16 cellular contexts compared by ENCODE assay signal in the genomic region with DNA sequence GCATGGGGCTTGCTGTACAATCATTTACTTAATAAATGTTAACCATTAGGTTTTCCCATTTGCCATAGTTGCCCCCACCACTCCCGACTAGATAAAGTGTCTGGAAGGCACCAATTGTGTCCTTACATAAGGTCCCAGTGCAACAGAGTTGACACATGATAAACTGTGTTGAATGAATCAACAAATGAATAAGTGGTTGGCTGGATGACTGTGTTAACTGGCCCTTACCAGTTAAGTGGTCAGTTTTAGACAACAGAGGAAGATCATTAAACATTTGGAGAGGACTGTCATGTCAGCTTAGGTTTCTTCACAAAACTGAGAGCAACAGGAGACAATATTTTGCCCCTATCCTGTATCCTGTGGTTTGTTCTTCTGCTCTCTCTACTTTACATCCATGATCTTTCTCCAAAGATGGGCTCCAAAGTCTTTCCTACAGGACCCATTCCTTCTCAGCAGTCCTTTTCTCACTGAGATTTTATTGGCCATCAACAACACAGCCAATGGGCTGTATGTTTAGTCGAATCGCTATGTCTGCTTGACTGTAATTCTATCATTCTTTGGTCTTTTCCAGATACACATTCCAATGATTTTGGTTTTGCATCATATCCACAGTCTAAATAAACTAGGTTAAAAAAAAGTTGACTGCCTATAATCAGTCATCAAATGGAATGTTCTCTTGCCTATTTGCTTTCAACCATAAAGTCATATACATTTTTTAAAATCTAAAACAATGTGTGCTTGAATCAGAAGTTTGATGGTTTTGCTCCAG.
A peak's percentile ranks its signal among the peaks of the same experiment; 100 is the strongest.
DNase-seq lines count a peak whose midpoint lies in the region; ATAC-seq and TF ChIP-seq lines count a peak whose summit lies in the region.
"Had no signal": no experiment of that assay in that cellular context is flagged by ENCODE, and none has a peak within 500 bp of the region (broad histone marks: within the 10 kb centered on the region; RNA-seq: fewer than 3 reads in every experiment).

No MANE protein-coding gene starts in this region.

- peak overlapping the region; percentile 65 for H3K9ac ChIP-seq in skeletal muscle satellite cell (ENCODE audit: low read depth, low read length)

- H3K4me3 ChIP-seq in RWPE2 (ENCODE audit: severe bottlenecking) (no peak overlapping the region), fibroblast of mammary gland (ENCODE audit: control insufficient read depth, low read depth, low read length) (no peak overlapping the region), skeletal muscle satellite cell (ENCODE audit: low read length) (peak overlapping the region; percentile 49), mucosa of descending colon (no peak overlapping the region)
- H3K4me3 ChIP-seq: sigmoid colon had no signal

- H3K27me3 ChIP-seq in RWPE2 (ENCODE audit: insufficient read depth, poor library complexity, severe bottlenecking) (no peaks in the 10 kb centered on the region), skeletal muscle satellite cell (ENCODE audit: control insufficient read depth, insufficient read depth, low read length) (no peaks in the 10 kb centered on the region)
- H3K27me3 ChIP-seq: sigmoid colon had no signal

- H3K36me3 Mint-ChIP-seq in activated CD4-positive, alpha-beta T cell treated with anti-CD3 and anti-CD28 coated beads for 36 hours (ENCODE audit: low read depth) = no peaks in the 10 kb centered on the region

- H3K9me3 ChIP-seq in RWPE2 (ENCODE audit: severe bottlenecking) = no peaks in the 10 kb centered on the region
- no peaks in the 10 kb centered on the region for H3K9me3 ChIP-seq in skeletal muscle satellite cell (replicated peaks; ENCODE audit: low read length)
- no peaks in the 10 kb centered on the region for H3K9me3 ChIP-seq in mucosa of descending colon
- H3K9me3 ChIP-seq: sigmoid colon had no signal

- no peak overlapping the region for H3K27ac ChIP-seq in RWPE2 (ENCODE audit: poor library complexity, severe bottlenecking)

- CTCF ChIA-PET in activated CD4-positive, alpha-beta T cell treated with anti-CD3 and anti-CD28 coated beads for 36 hours (lab: Charles Lee) = interaction anchor here (0.6 to 1.0 kb wide), 2 partner anchors 40 to 178 kb away, joined by 3 read pairs; no protein-coding TSS in a partner anchor

- intact Hi-C loops in mucosa of descending colon (cut with DNase I, micrococcal nuclease) = no loop called here
- intact Hi-C loops in activated CD4-positive, alpha-beta T cell treated with anti-CD3 and anti-CD28 coated beads for 36 hours (cut with DNase I, micrococcal nuclease) = no loop called here

- no peaks in the 10 kb centered on the region for H3K4me1 Mint-ChIP-seq in activated CD4-positive, alpha-beta T cell treated with anti-CD3 and anti-CD28 coated beads for 36 hours
- H3K4me1 Mint-ChIP-seq: immature natural killer cell had no signal

- H3K36me3 ChIP-seq in RWPE2 (ENCODE audit: low read depth) (no peaks in the 10 kb centered on the region), skeletal muscle satellite cell (ENCODE audit: insufficient read depth, low read length) (no peaks in the 10 kb centered on the region), mucosa of descending colon (ENCODE audit: low read depth) (no peaks in the 10 kb centered on the region)
- H3K36me3 ChIP-seq: sigmoid colon had no signal

- no peak for TF ChIP-seq CTCF in RWPE2 (IDR thresholded peaks at IDR 0.05; ENCODE audit: poor library complexity, severe bottlenecking)
- no peak for TF ChIP-seq CTCF in fibroblast of mammary gland (conservative IDR thresholded peaks at IDR 0.05; ENCODE audit: control insufficient read depth, insufficient read depth, low read depth, low read length)
- no peak for TF ChIP-seq CTCF in mucosa of descending colon (IDR thresholded peaks at IDR 0.05)

- H3K27me3 Mint-ChIP-seq in activated CD4-positive, alpha-beta T cell treated with anti-CD3 and anti-CD28 coated beads for 36 hours = peaks cover 2% of the 10 kb centered on the region
- H3K27me3 Mint-ChIP-seq: effector memory CD8-positive, alpha-beta T cell had no signal

- POLR2A ChIA-PET in activated CD4-positive, alpha-beta T cell treated with anti-CD3 and anti-CD28 coated beads for 36 hours (lab: Charles Lee) = no interaction called here

- H3K9me3 Mint-ChIP-seq in activated CD4-positive, alpha-beta T cell treated with anti-CD3 and anti-CD28 coated beads for 36 hours (ENCODE audit: low read depth) = no peaks in the 10 kb centered on the region

- H3K4me1 ChIP-seq in RWPE2 (ENCODE audit: insufficient read depth, poor library complexity, severe bottlenecking) = no peaks in the 10 kb centered on the region
- peaks cover 23% of the 10 kb centered on the region for H3K4me1 ChIP-seq in skeletal muscle satellite cell (ENCODE audit: control insufficient read depth, insufficient read depth, low read length)
- H3K4me1 ChIP-seq in mucosa of descending colon (ENCODE audit: low read depth) = no peaks in the 10 kb centered on the region

- H3K4me3 Mint-ChIP-seq in activated CD4-positive, alpha-beta T cell treated with anti-CD3 and anti-CD28 coated beads for 36 hours = no peak overlapping the region
- H3K4me3 Mint-ChIP-seq: effector memory CD8-positive, alpha-beta T cell; immature natural killer cell had no signal

- no peak overlapping the region for H3K27ac Mint-ChIP-seq in activated CD4-positive, alpha-beta T cell treated with anti-CD3 and anti-CD28 coated beads for 36 hours
- H3K27ac Mint-ChIP-seq: effector memory CD8-positive, alpha-beta T cell; immature natural killer cell had no signal

- peak overlapping the region; percentile 79 for H3K4me2 ChIP-seq in skeletal muscle satellite cell (ENCODE audit: low read length)

- peak; percentile 23; the same call in 1 of the 3 replicates for ATAC-seq in RWPE2 (ENCODE audit: low read depth)
- no peak for ATAC-seq in GM19395 (IDR thresholded peaks at IDR 0.05; ENCODE audit: unreplicated experiment)
- no peak for ATAC-seq in mucosa of descending colon
- no peak for ATAC-seq in activated CD4-positive, alpha-beta T cell treated with anti-CD3 and anti-CD28 coated beads for 36 hours
- ATAC-seq: effector memory CD8-positive, alpha-beta T cell had no signal

- peak; percentile 26 for DNase-seq in NCI-H2029 (lab: John Stamatoyannopoulos, UW)
- DNase-seq in NCI-H2029 treated with DMSO at 0.1 percent for 48 hours (lab: John Stamatoyannopoulos, UW) = no peak
- DNase-seq in RWPE2 (ENCODE audit: low spot score) = no peak
- peak; percentile 43 for DNase-seq in fibroblast of mammary gland (ENCODE audit: low read depth)
- DNase-seq in mucosa of descending colon = no peak
- DNase-seq in activated CD4-positive, alpha-beta T cell treated with anti-CD3 and anti-CD28 coated beads for 36 hours = no peak
- DNase-seq: 8988T; activated CD4-positive, alpha-beta T cell treated with anti-CD3 and anti-CD28 coated beads for 4 hours; activated CD8-positive, alpha-beta memory T cell treated with anti-CD3 and anti-CD28 coated beads, Interleukin-2, amount 50 U/mL, for 4 hours; effector memory CD8-positive, alpha-beta T cell; immature natural killer cell; NCI-H2171 treated with DMSO at 0.1 percent for 48 hours; SHP77 treated with DMSO at 0.1 percent for 48 hours; sigmoid colon had no signal

Comparison
In these comparisons a context has a peak if more than half of its experiments do, and no peak if none do; other contexts are left out.
1. DNase-seq: peak in NCI-H2029 (single experiment) and fibroblast of mammary gland (single experiment); none in NCI-H2029 treated with DMSO at 0.1 percent for 48 hours (single experiment), RWPE2 (single experiment), mucosa of descending colon (0 of 3) and activated CD4-positive, alpha-beta T cell treated with anti-CD3 and anti-CD28 coated beads for 36 hours (single experiment).